In genomic region chr5:1120236-1120999, GRCh38 we compare ENCODE assay signal across 22 cellular contexts. TPM values are rescaled to one million over a fixed set of nuclear protein-coding genes. Genes with fewer than 3 reads are reported as not detected.
DNase-seq lines count a peak whose midpoint lies in the region; ATAC-seq, FAIRE-seq and TF ChIP-seq lines count a peak whose summit lies in the region.
"Had no signal": no experiment of that assay in that cellular context is flagged by ENCODE, and none has a peak within 500 bp of the region (broad histone marks: within the 10 kb centered on the region; RNA-seq: fewer than 3 reads in every experiment).

No MANE protein-coding gene starts in this region.

- H2AFZ ChIP-seq in H1 (ENCODE audit: low read length) (no peak overlapping the region), neural progenitor cell (replicated peaks) (no peak overlapping the region)
- H2AFZ ChIP-seq: GM23338 had no signal

- H3K27ac ChIP-seq in BLaER1 = no peak overlapping the region
- H3K27ac ChIP-seq in BLaER1 treated with 17β-estradiol and CSF1 and Interleukin-3, amounts not matched to agents 10 nM and 100 nM = no peak overlapping the region
- no peak overlapping the region for H3K27ac ChIP-seq in H1 (ENCODE audit: low read depth, low read length)
- no peak overlapping the region for H3K27ac ChIP-seq in neural progenitor cell

- ATAC-seq in HG03378 (IDR thresholded peaks at IDR 0.05; ENCODE audit: unreplicated experiment) = no peak
- ATAC-seq: GM23338 had no signal

- FAIRE-seq in H1 (lab: Jason Lieb, UNC) = no peak
- FAIRE-seq: GM12891 had no signal

- no peak for TF ChIP-seq RAD21 in H1 (IDR thresholded peaks at IDR 0.05 in 1 of 2, conservative IDR thresholded peaks at IDR 0.05 in 1 of 2; ENCODE audit: low read depth in 2 of 2, low read length in 2 of 2)

- H3K4ac ChIP-seq in H1 (replicated peaks; ENCODE audit: insufficient read length, low read depth, low read length) = no peak overlapping the region

- no peak overlapping the region for H3K56ac ChIP-seq in H1 (replicated peaks; ENCODE audit: insufficient read length, low read depth, low read length)

- H3K4me3 Mint-ChIP-seq in neural progenitor cell = no peak overlapping the region
- H3K4me3 Mint-ChIP-seq: GM23338 had no signal

- DNase-seq in H1 (ENCODE audit: low read depth in 1 of 2, low spot score in 2 of 2) (no peak), neural progenitor cell (ENCODE audit: low spot score) (no peak), hippocampal formation (lab: John Stamatoyannopoulos, UW) (no peak), NCI-H128 (lab: John Stamatoyannopoulos, UW; ENCODE audit: unreplicated experiment) (no peak)
- DNase-seq: Caco-2; CD4-positive, alpha-beta memory T cell; HCEC 1CT; KBM-7; MM.1S; NCI-H1048; NCI-H1436; NCI-H2029; NCI-H2171; NCI-H524 treated with DMSO at 0.1 percent for 48 hours; NCI-H82; SJCRH30 had no signal

- H3K4me1 Mint-ChIP-seq in neural progenitor cell = peaks cover 10% of the 10 kb centered on the region

- H3K27me3 ChIP-seq in BLaER1 = peaks cover 45% of the 10 kb centered on the region; the same call in 1 of the 2 replicates
- peaks cover 0 to 73% (median 29%) of the 10 kb centered on the region in 11 experiments; a peak in 15 of 22 replicates for H3K27me3 ChIP-seq in BLaER1 treated with 17β-estradiol and CSF1 and Interleukin-3, amounts not matched to agents 10 nM and 100 nM
- no peaks in the 10 kb centered on the region for H3K27me3 ChIP-seq in H1 (replicated peaks in 1 of 4; ENCODE audit: control insufficient read depth in 3 of 4, extremely low read depth in 1 of 4, insufficient read depth in 3 of 4, low read length in 3 of 4)
- H3K27me3 ChIP-seq in neural progenitor cell = no peaks in the 10 kb centered on the region
- H3K27me3 ChIP-seq: Peyer's patch, SJCRH30 had no signal

- no peak for TF ChIP-seq CTCF in H1 (IDR thresholded peaks at IDR 0.05; ENCODE audit: control extremely low read depth in 1 of 3, insufficient read depth in 1 of 3, low read depth in 1 of 3, low read length in 3 of 3)
- TF ChIP-seq CTCF in neural progenitor cell (IDR thresholded peaks at IDR 0.05) = no peak

- no peak overlapping the region for H4K8ac ChIP-seq in H1 (ENCODE audit: extremely low read depth, insufficient read depth, low read length)

- no peak for TF ChIP-seq EP300 in H1 (IDR thresholded peaks at IDR 0.05; ENCODE audit: borderline replicate concordance in 1 of 2, low read depth in 2 of 2, low read length in 2 of 2)

- H4K5ac ChIP-seq in H1 (ENCODE audit: insufficient read length, low read depth, low read length) = no peak overlapping the region

- H2BK5ac ChIP-seq in H1 (ENCODE audit: low read depth, low read length) = 0 out of 2 replicates have a peak overlapping the region, but pooled peaks have one; percentile 60

- no peak overlapping the region for H2BK120ac ChIP-seq in H1 (replicated peaks; ENCODE audit: low read depth, low read length)

- 0 out of 2 replicates have a peak overlapping the region, but pooled peaks have one; percentile 65 for H2AK5ac ChIP-seq in H1 (ENCODE audit: low read depth, low read length)

- H3K18ac ChIP-seq in H1 (ENCODE audit: extremely low read depth, low read length) = no peak overlapping the region

- H3K4me3 ChIP-seq in BLaER1 (no peak overlapping the region), H1 (ENCODE audit: extremely low read depth in 1 of 4, insufficient read depth in 2 of 4, low read depth in 3 of 4, low read length in 4 of 4) (no peak overlapping the region), neural progenitor cell (no peak overlapping the region)
- no peak overlapping the region for H3K4me3 ChIP-seq in BLaER1 treated with 17β-estradiol and CSF1 and Interleukin-3, amounts not matched to agents 10 nM and 100 nM
- H3K4me3 ChIP-seq: GM23338, Peyer's patch, SJCRH30 had no signal

- H2BK20ac ChIP-seq in H1 (ENCODE audit: low read length) = no peak overlapping the region

- H3K79me1 ChIP-seq in H1 (ENCODE audit: low read depth, low read length) = no peaks in the 10 kb centered on the region

- peaks cover 4% of the 10 kb centered on the region for H3K27me3 Mint-ChIP-seq in neural progenitor cell (ENCODE audit: insufficient read depth, low read depth)

- no peaks in the 10 kb centered on the region for H3F3A ChIP-seq in neural progenitor cell (ENCODE audit: low read depth)

- H3K9me3 ChIP-seq in BLaER1 (peaks cover 15% of the 10 kb centered on the region), H1 (ENCODE audit: insufficient read depth in 2 of 2, low read depth in 1 of 2, low read length in 1 of 2) (peaks cover 0 to 4% of the 10 kb centered on the region in 2 experiments; a peak in 1 of 4 replicates), neural progenitor cell (ENCODE audit: low read depth) (no peaks in the 10 kb centered on the region)
- peaks cover 11 to 15% (median 15%) of the 10 kb centered on the region in 11 experiments for H3K9me3 ChIP-seq in BLaER1 treated with 17β-estradiol and CSF1 and Interleukin-3, amounts not matched to agents 10 nM and 100 nM (replicated peaks in 1 of 11)
- H3K9me3 ChIP-seq: Peyer's patch, SJCRH30 had no signal

- peak overlapping the region; percentile 75 for H3K4me2 ChIP-seq in BLaER1
- peak overlapping the region in 9 of 11 experiments; percentile 54 to 88 (median 75); a peak in 13 of 22 replicates for H3K4me2 ChIP-seq in BLaER1 treated with 17β-estradiol and CSF1 and Interleukin-3, amounts not matched to agents 10 nM and 100 nM
- H3K4me2 ChIP-seq in H1 (ENCODE audit: insufficient read depth in 1 of 2, low read depth in 2 of 2, low read length in 2 of 2) = no peak overlapping the region
- no peak overlapping the region for H3K4me2 ChIP-seq in neural progenitor cell
- H3K4me2 ChIP-seq: GM23338 had no signal

- peak overlapping the region; percentile 39 for H3K27ac Mint-ChIP-seq in neural progenitor cell
- H3K27ac Mint-ChIP-seq: GM23338 had no signal

- no peak overlapping the region for H4K91ac ChIP-seq in H1 (replicated peaks; ENCODE audit: insufficient read length, low read length)

- POLR2A ChIA-PET in H1 (lab: Charles Lee; ENCODE audit: partially characterized antibody) = interaction anchor here (1.6 kb wide), 1 partner anchor 17 kb away, joined by 4 read pairs; no protein-coding TSS in a partner anchor

- CTCF ChIA-PET in H1 (lab: Charles Lee; ENCODE audit: partially characterized antibody) = interaction anchor here (1.0 to 3.0 kb wide), 3 partner anchors 13 to 53 kb away, joined by 3 to 17 read pairs (median 4); no protein-coding TSS in a partner anchor

- 90% methylated on average over 41 of the region's 41 CpGs; no CpG with 5 or more reads in 1 of the 2 experiments for WGBS in H1 (ENCODE audit: extremely low coverage in 1 of 2, insufficient coverage in 1 of 2, insufficient read length in 1 of 2, insufficient replicate concordance in 2 of 2, low coverage in 1 of 2, low lambda C conversion rate in 2 of 2, missing lambda C conversion rate in 1 of 2), 2 experiments

- peaks cover 12% of the 10 kb centered on the region for H3K36me3 ChIP-seq in BLaER1
- peaks cover 0 to 11% (median 0%) of the 10 kb centered on the region in 11 experiments; a peak in 4 of 22 replicates for H3K36me3 ChIP-seq in BLaER1 treated with 17β-estradiol and CSF1 and Interleukin-3, amounts not matched to agents 10 nM and 100 nM
- H3K36me3 ChIP-seq in H1 (ENCODE audit: control insufficient read depth in 2 of 4, insufficient read depth in 4 of 4, low read length in 3 of 4) = no peaks in the 10 kb centered on the region
- H3K36me3 ChIP-seq in neural progenitor cell = no peaks in the 10 kb centered on the region
- H3K36me3 ChIP-seq: Peyer's patch, SJCRH30 had no signal

- H4K20me1 ChIP-seq in BLaER1 (peaks cover 69% of the 10 kb centered on the region), H1 (replicated peaks in 1 of 2; ENCODE audit: control insufficient read depth in 1 of 2, insufficient read depth in 2 of 2, low read length in 2 of 2) (no peaks in the 10 kb centered on the region), neural progenitor cell (ENCODE audit: low read depth) (no peaks in the 10 kb centered on the region)
- peaks cover 0 to 50% (median 5%) of the 10 kb centered on the region in 11 experiments; a peak in 8 of 22 replicates for H4K20me1 ChIP-seq in BLaER1 treated with 17β-estradiol and CSF1 and Interleukin-3, amounts not matched to agents 10 nM and 100 nM

- H3K23ac ChIP-seq in H1 (ENCODE audit: insufficient read length) = no peak overlapping the region

- no peak overlapping the region for H2BK15ac ChIP-seq in H1 (ENCODE audit: low read length)

- H3K9ac ChIP-seq in BLaER1 = no peak overlapping the region
- peak overlapping the region in 2 of 11 experiments; percentile 4 to 24; a peak in 1 of 22 replicates for H3K9ac ChIP-seq in BLaER1 treated with 17β-estradiol and CSF1 and Interleukin-3, amounts not matched to agents 10 nM and 100 nM
- no peak overlapping the region for H3K9ac ChIP-seq in H1 (replicated peaks in 1 of 4; ENCODE audit: extremely low read depth in 1 of 4, low read depth in 3 of 4, low read length in 3 of 4)
- no peak overlapping the region for H3K9ac ChIP-seq in neural progenitor cell

- H2BK12ac ChIP-seq in H1 (ENCODE audit: low read depth, low read length) = 0 out of 2 replicates have a peak overlapping the region, but pooled peaks have one; percentile 1

- H3K79me2 ChIP-seq in H1 (ENCODE audit: control insufficient read depth in 1 of 2, insufficient read depth in 2 of 2, low read length in 2 of 2) (no peaks in the 10 kb centered on the region), neural progenitor cell (ENCODE audit: low read depth) (no peaks in the 10 kb centered on the region)

- H3K4me1 ChIP-seq in BLaER1 (peaks cover 92% of the 10 kb centered on the region), H1 (replicated peaks in 1 of 4; ENCODE audit: control insufficient read depth in 3 of 4, insufficient read depth in 4 of 4, low read length in 3 of 4) (peaks cover 0 to 8% (median 5%) of the 10 kb centered on the region in 4 experiments; a peak in 4 of 7 replicates), neural progenitor cell (peaks cover 17% of the 10 kb centered on the region)
- peaks cover 29 to 93% (median 87%) of the 10 kb centered on the region in 10 experiments; a peak in 19 of 20 replicates for H3K4me1 ChIP-seq in BLaER1 treated with 17β-estradiol and CSF1 and Interleukin-3, amounts not matched to agents 10 nM and 100 nM
- H3K4me1 ChIP-seq: Caco-2 had no signal

- H3K9me3 Mint-ChIP-seq in neural progenitor cell = peaks cover 5% of the 10 kb centered on the region
- H3K9me3 Mint-ChIP-seq: CD4-positive, alpha-beta memory T cell; GM23338 had no signal

- H3K36me3 Mint-ChIP-seq in neural progenitor cell = no peaks in the 10 kb centered on the region
- H3K36me3 Mint-ChIP-seq: CD4-positive, alpha-beta memory T cell had no signal

- H3K14ac ChIP-seq in H1 (ENCODE audit: insufficient read length) = no peak overlapping the region

- H3K23me2 ChIP-seq in H1 (ENCODE audit: low read depth, low read length) = no peaks in the 10 kb centered on the region

- TF ChIP-seq POLR2A in H1 (IDR thresholded peaks at IDR 0.05; ENCODE audit: control extremely low read depth in 1 of 2, low read depth in 2 of 2, low read length in 2 of 2) = no peak

RNA-seq across cellular contexts. Expression of gene SLC12A7, which starts 8.6 kb away (rescaled TPM):
- 38.6 and 39.7 TPM in 2 replicates for total RNA-seq in H1 (2021; fragmentation: NEBNext Ultra II Directional; extraction: Animal tissue kit (Norgen Biotek cat#: 25700))
- polyA plus RNA-seq in H1 (2011; rRNA removed) = 23.5 and 37.5 TPM in 2 replicates
- polyA plus RNA-seq in H1 (2011; cell fraction: cytosol; rRNA removed) = 26.4 TPM
- 181 TPM for polyA plus RNA-seq in H1 (2011; cell fraction: nucleus; rRNA removed)
- 27.4 to 47.0 TPM (median 38.9 TPM) in 4 replicates for polyA plus RNA-seq in H1 (2012, experiment 1 of 2)
- polyA plus RNA-seq in H1 (2012, experiment 2 of 2) = 19.5 TPM
- polyA plus RNA-seq in H1 (2013, experiment 1 of 2) = 27.2 TPM
- polyA plus RNA-seq in H1 (2013, experiment 2 of 2) = 24.9 TPM
- 23.8 and 28.1 TPM in 2 replicates for polyA minus RNA-seq in H1 (2011; rRNA and poly(A)+ RNA removed)
- 33.8 TPM for polyA minus RNA-seq in H1 (2011; cell fraction: cytosol; rRNA and poly(A)+ RNA removed)
- 44.5 TPM for polyA minus RNA-seq in H1 (2011; cell fraction: nucleus; rRNA and poly(A)+ RNA removed)
- total RNA-seq in neural progenitor cell (ENCODE audit: low replicate concordance) = 7.5 and 27.3 TPM in 2 replicates

Comparison
In these comparisons a context has a peak if more than half of its experiments do, and no peak if none do; other contexts are left out.
1. H3K4me2 ChIP-seq: peak in BLaER1 (single experiment) and BLaER1 treated with 17β-estradiol and CSF1 and Interleukin-3, amounts not matched to agents 10 nM and 100 nM (9 of 11); none in H1 (0 of 2) and neural progenitor cell (single experiment).